In genomic region chr11:77455740-77456139, GRCh38 we compare ENCODE assay signal across 19 cellular contexts.
"Had no signal": no experiment of that assay in that cellular context is flagged by ENCODE, and none has a peak within 500 bp of the region (broad histone marks: within the 10 kb centered on the region; RNA-seq: fewer than 3 reads in every experiment).

No MANE protein-coding gene starts in this region.

- H3K9me3 ChIP-seq: esophagus muscularis mucosa, prostate gland, spleen, tibial nerve, vagina had no signal

- H3K4me3 ChIP-seq: esophagus muscularis mucosa, prostate gland, tibial nerve, vagina had no signal

- H3K27me3 ChIP-seq: esophagus muscularis mucosa, spleen, tibial nerve, vagina had no signal

- H3K27ac Mint-ChIP-seq: activated CD8-positive, alpha-beta T cell treated with anti-CD3 and anti-CD28 coated beads, Interleukin-2, amount 10 ng/mL, durations not matched to agents 7 days and 5 days; activated naive CD8-positive, alpha-beta T cell treated with anti-CD3 and anti-CD28 coated beads, Interleukin-2, amount 50 U/mL, for 24 hours; natural killer cell; stimulated activated naive B cell treated with anti-CD40 and anti-IgM and Interleukin-4, amounts not matched to agents 10 μg/mL and 1 μg/mL and 100 μg/mL, for 72 hours had no signal

- FAIRE-seq: astrocyte had no signal

- H3K9me3 Mint-ChIP-seq: activated naive CD8-positive, alpha-beta T cell treated with anti-CD3 and anti-CD28 coated beads, Interleukin-2, amount 50 U/mL, for 24 hours; natural killer cell; stimulated activated naive B cell treated with anti-CD40 and anti-IgM and Interleukin-4, amounts not matched to agents 10 μg/mL and 1 μg/mL and 100 μg/mL, for 72 hours had no signal

- H3K36me3 ChIP-seq: esophagus muscularis mucosa, prostate gland, spleen, tibial nerve, vagina had no signal

- ATAC-seq: activated CD8-positive, alpha-beta T cell treated with anti-CD3 and anti-CD28 coated beads, Interleukin-2, amount 10 ng/mL, durations not matched to agents 7 days and 5 days; activated naive CD8-positive, alpha-beta T cell treated with anti-CD3 and anti-CD28 coated beads, Interleukin-2, amount 50 U/mL, for 24 hours; left cardiac atrium; natural killer cell; sciatic nerve; stimulated activated naive B cell treated with anti-CD40 and anti-IgM and Interleukin-4, amounts not matched to agents 10 μg/mL and 1 μg/mL and 100 μg/mL, for 72 hours had no signal

- H3K4me1 ChIP-seq: prostate gland, tibial nerve, vagina had no signal

- H3K36me3 Mint-ChIP-seq: natural killer cell had no signal

- H3K4me3 Mint-ChIP-seq: activated CD8-positive, alpha-beta T cell treated with anti-CD3 and anti-CD28 coated beads, Interleukin-2, amount 10 ng/mL, durations not matched to agents 7 days and 5 days; activated naive CD8-positive, alpha-beta T cell treated with anti-CD3 and anti-CD28 coated beads, Interleukin-2, amount 50 U/mL, for 24 hours; natural killer cell; stimulated activated naive B cell treated with anti-CD40 and anti-IgM and Interleukin-4, amounts not matched to agents 10 μg/mL and 1 μg/mL and 100 μg/mL, for 72 hours had no signal

- DNase-seq: activated CD4-positive, alpha-beta T cell treated with anti-CD3 and anti-CD28 coated beads for 48 hours; activated CD8-positive, alpha-beta memory T cell treated with anti-CD3 and anti-CD28 coated beads, Interleukin-2, amount 50 U/mL, for 48 hours; activated CD8-positive, alpha-beta T cell treated with anti-CD3 and anti-CD28 coated beads, Interleukin-2, amount 10 ng/mL, durations not matched to agents 7 days and 5 days; activated naive CD4-positive, alpha-beta T cell treated with Interleukin-2 at 50 U/mL for 16 hours; activated naive CD8-positive, alpha-beta T cell treated with anti-CD3 and anti-CD28 coated beads, Interleukin-2, amount 50 U/mL, for 24 hours; left cardiac atrium; mammary epithelial cell; natural killer cell; nucleus accumbens; spleen; stimulated activated CD4-positive, alpha-beta T cell treated with anti-CD3 and anti-CD28 coated beads, Interleukin-2, amount 100 ng/mL, for 24 hours; stimulated activated naive B cell treated with anti-CD40 and anti-IgM and Interleukin-4, amounts not matched to agents 10 μg/mL and 1 μg/mL and 100 μg/mL, for 72 hours had no signal

- H3K27ac ChIP-seq: esophagus muscularis mucosa, prostate gland, tibial nerve, vagina, VCaP had no signal
